In the genomic region with DNA sequence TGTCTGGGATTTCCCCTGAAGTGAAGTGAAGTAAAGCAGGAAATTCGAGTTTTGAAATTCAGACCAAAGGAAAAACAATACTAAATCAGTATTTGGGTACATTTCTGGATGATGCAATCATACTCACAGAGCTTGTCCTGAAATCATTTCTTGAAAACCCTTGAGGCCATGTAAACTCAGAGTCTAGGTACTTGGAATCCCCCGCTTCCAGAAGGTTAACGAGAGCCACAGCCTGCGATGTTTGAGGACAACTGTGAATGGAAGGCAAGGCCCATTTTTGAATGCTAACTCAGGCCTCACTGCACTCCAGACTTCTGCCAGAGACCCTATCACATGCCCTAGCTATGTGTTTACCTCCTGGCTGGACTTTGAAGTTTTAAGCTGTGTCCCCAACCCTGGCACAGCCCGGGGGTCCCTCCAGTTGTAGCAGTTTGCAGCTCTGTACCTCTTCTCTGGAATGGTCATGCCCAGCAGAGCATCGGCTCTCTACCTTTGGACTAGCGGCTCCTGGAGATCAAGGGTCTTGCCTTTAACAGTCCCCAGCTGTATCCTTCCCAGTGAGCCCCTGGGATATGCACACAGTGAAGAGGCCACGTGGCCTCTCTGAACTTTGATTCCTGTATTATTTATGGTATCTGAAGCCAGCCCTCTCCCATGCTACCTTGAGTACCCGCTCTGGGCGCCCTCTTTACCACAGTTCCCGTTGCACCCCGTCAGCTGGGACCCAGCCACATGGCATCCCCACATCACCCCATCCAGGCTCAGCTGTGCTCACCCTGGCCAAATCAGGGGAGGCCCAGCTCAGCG, we compare ENCODE assay signal across 1 cellular context.
TF ChIP-seq lines count a peak whose summit lies in the region.

No MANE protein-coding gene starts in this region.

TF ChIP-seq in IMR-90, 13 proteins besides CTCF, POLR2A, EP300 and RAD21:
- TF ChIP-seq SMC3 (IDR thresholded peaks at IDR 0.05; ENCODE audit: low read depth, low read length) = no peak
- peak; percentile 98 for TF ChIP-seq CEBPB (IDR thresholded peaks at IDR 0.05; ENCODE audit: low read depth, low read length)
- no peak for TF ChIP-seq BHLHE40 (IDR thresholded peaks at IDR 0.05; ENCODE audit: low read depth, low read length)
- TF ChIP-seq NFE2L2 (IDR thresholded peaks at IDR 0.05; ENCODE audit: low read depth, low read length) = 0 out of 2 replicates have a peak, but pooled peaks have one; percentile 0
